In the genomic region with DNA sequence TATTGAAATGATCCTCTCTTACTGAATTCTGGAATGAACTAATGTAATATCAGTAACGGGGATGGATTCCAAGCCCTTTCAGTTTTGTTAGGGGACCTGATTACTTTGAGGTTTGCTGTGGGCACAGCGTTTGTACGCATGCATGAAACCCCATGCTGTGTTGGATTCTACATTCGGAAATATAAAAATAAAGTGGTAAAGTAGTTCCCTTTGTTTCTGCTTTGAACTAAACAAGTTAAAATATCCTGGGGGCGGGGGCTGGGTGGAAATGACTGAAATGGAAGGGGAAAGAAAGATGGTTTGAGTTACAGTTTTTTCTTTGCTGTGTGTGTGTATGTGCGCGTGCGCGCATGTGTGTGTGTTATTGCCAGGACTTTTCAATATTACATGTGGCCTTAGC, we compare ENCODE assay signal across 8 cellular contexts.
"Had no signal": no experiment of that assay in that cellular context is flagged by ENCODE, and none has a peak within 500 bp of the region (broad histone marks: within the 10 kb centered on the region; RNA-seq: fewer than 3 reads in every experiment).

No MANE protein-coding gene starts in this region.

- H3K27ac Mint-ChIP-seq: IgD-negative memory B cell had no signal

- ATAC-seq: HepG2, K562 had no signal

- H3K4me3 Mint-ChIP-seq: IgD-negative memory B cell had no signal

- H3K4me1 Mint-ChIP-seq: IgD-negative memory B cell had no signal

- H3K4me3 ChIP-seq: K562 had no signal

- DNase-seq: IMR-90, KBM-7, KG1 had no signal

- H3K27ac ChIP-seq: HL-60, KMS-11 had no signal

- H3K27me3 Mint-ChIP-seq: IgD-negative memory B cell had no signal

- H3K36me3 Mint-ChIP-seq: IgD-negative memory B cell had no signal

- H3K9ac ChIP-seq: KMS-11 had no signal
